Comparison of ENCODE assay signal across 8 cellular contexts in genomic region chr5:126594077-126594476, GRCh38. TPM values are rescaled to one million over a fixed set of nuclear protein-coding genes. Genes with fewer than 3 reads are reported as not detected.
DNase-seq lines count a peak whose midpoint lies in the region; ATAC-seq and TF ChIP-seq lines count a peak whose summit lies in the region.

No MANE protein-coding gene starts in this region.

- H3K27ac Mint-ChIP-seq in CD8-positive, alpha-beta T cell = no peak overlapping the region

- H3K27me3 ChIP-seq in CD8-positive, alpha-beta T cell (ENCODE audit: insufficient read depth, low read length) = no peaks in the 10 kb centered on the region
- H3K27me3 ChIP-seq in PC-3 (ENCODE audit: low read length) (no peaks in the 10 kb centered on the region), osteoblast (ENCODE audit: insufficient read depth, low read length) (no peaks in the 10 kb centered on the region)

- peak overlapping the region; percentile 79 for H3K9ac ChIP-seq in PC-3 (ENCODE audit: low read length)

- H2AFZ ChIP-seq in PC-3 (ENCODE audit: low read length) = 0 out of 2 replicates have a peak overlapping the region, but pooled peaks have one; percentile 15
- H2AFZ ChIP-seq in osteoblast (ENCODE audit: low read length) = peak overlapping the region; percentile 89

- CTCF ChIA-PET in CD8-positive, alpha-beta T cell (lab: Charles Lee) = interaction anchor here (0.7 to 1.9 kb wide), 2 partner anchors 10 to 47 kb away, joined by 3 to 5 read pairs; no protein-coding TSS in a partner anchor
- CTCF ChIA-PET in PC-3 (lab: Charles Lee) = no interaction called here

- H3K27ac ChIP-seq in CD8-positive, alpha-beta T cell (ENCODE audit: low read depth, low read length) = no peak overlapping the region
- H3K27ac ChIP-seq in PC-3 (ENCODE audit: low read length) = no peak overlapping the region
- peak overlapping the region; percentile 39 for H3K27ac ChIP-seq in osteoblast (ENCODE audit: low read depth, low read length)

- H3K4me3 Mint-ChIP-seq in CD8-positive, alpha-beta T cell = peak overlapping the region; percentile 65

- H3K9me2 ChIP-seq in PC-3 (replicated peaks; ENCODE audit: low read length) = no peaks in the 10 kb centered on the region

- DNase-seq in CD8-positive, alpha-beta T cell = no peak
- DNase-seq in PC-3 (peak; percentile 20), epithelial cell of proximal tubule (ENCODE audit: low read depth) (no peak), osteoblast (ENCODE audit: insufficient read length, low spot score, missing footprints) (peak; percentile 64), SHP77 (lab: John Stamatoyannopoulos, UW) (no peak), OCI-M1 (lab: John Stamatoyannopoulos, UW) (no peak)

- H3K27me3 Mint-ChIP-seq in CD8-positive, alpha-beta T cell (ENCODE audit: low read depth) = peaks cover 8% of the 10 kb centered on the region

- TF ChIP-seq CTCF in CD8-positive, alpha-beta T cell (IDR thresholded peaks at IDR 0.05) = no peak
- TF ChIP-seq CTCF in PC-3 (conservative IDR thresholded peaks at IDR 0.05; ENCODE audit: low read depth, low read length) = no peak
- no peak for TF ChIP-seq CTCF in epithelial cell of proximal tubule (conservative IDR thresholded peaks at IDR 0.05; ENCODE audit: low read depth, low read length)
- no peak for TF ChIP-seq CTCF in osteoblast (IDR thresholded peaks at IDR 0.05; ENCODE audit: extremely low read depth, low read depth, low read length)

- no peak for ATAC-seq in CD8-positive, alpha-beta T cell
- no peak for ATAC-seq in PC-3
- ATAC-seq in HG02840 (IDR thresholded peaks at IDR 0.05; ENCODE audit: low FRiP score, unreplicated experiment) = no peak
- ATAC-seq in HG03520 (IDR thresholded peaks at IDR 0.05; ENCODE audit: unreplicated experiment) = no peak

- H3K9me3 ChIP-seq in CD8-positive, alpha-beta T cell (ENCODE audit: low read length) = no peaks in the 10 kb centered on the region
- no peaks in the 10 kb centered on the region for H3K9me3 ChIP-seq in PC-3 (ENCODE audit: low read length)
- H3K9me3 ChIP-seq in osteoblast (ENCODE audit: low read depth, low read length) = no peaks in the 10 kb centered on the region

- peaks cover 3% of the 10 kb centered on the region for H3F3A ChIP-seq in PC-3 (ENCODE audit: low read length, unreplicated experiment)

- POLR2A ChIA-PET in CD8-positive, alpha-beta T cell (lab: Charles Lee) = interaction anchor here (0.7 to 1.9 kb wide), 3 partner anchors 8 to 244 kb away, joined by 4 to 10 read pairs (median 5); no protein-coding TSS in a partner anchor
- POLR2A ChIA-PET in PC-3 (lab: Charles Lee; ENCODE audit: unreplicated experiment) = interaction anchor here (0.6 to 0.8 kb wide), 2 partner anchors 14 to 184 kb away, joined by 5 to 6 read pairs; no protein-coding TSS in a partner anchor

- intact Hi-C loops in CD8-positive, alpha-beta T cell (cut with DNase I, micrococcal nuclease) = no loop called here
- intact Hi-C loops in PC-3 (cut with micrococcal nuclease) = loop anchor here (2.0 to 10.0 kb wide), 2 partner anchors 169 to 243 kb away; partner anchors contain the start of gene GRAMD2B

- no peaks in the 10 kb centered on the region for H3K4me1 ChIP-seq in CD8-positive, alpha-beta T cell (ENCODE audit: insufficient read depth, low read length)
- H3K4me1 ChIP-seq in PC-3 (ENCODE audit: insufficient read depth, low read length) = peaks cover 11% of the 10 kb centered on the region
- H3K4me1 ChIP-seq in osteoblast (ENCODE audit: insufficient read depth, low read length) = peaks cover 17% of the 10 kb centered on the region

- peaks cover 10% of the 10 kb centered on the region for H3K4me1 Mint-ChIP-seq in CD8-positive, alpha-beta T cell (ENCODE audit: low read depth)

- no peak overlapping the region for H3K4me3 ChIP-seq in CD8-positive, alpha-beta T cell (ENCODE audit: low read depth, low read length)
- H3K4me3 ChIP-seq in PC-3 (ENCODE audit: low read length) = peak overlapping the region; percentile 76
- peak overlapping the region; percentile 71 for H3K4me3 ChIP-seq in epithelial cell of proximal tubule (ENCODE audit: low read depth, low read length)
- peak overlapping the region; percentile 89 for H3K4me3 ChIP-seq in osteoblast (ENCODE audit: insufficient read depth, low read length)

- H3K36me3 ChIP-seq in CD8-positive, alpha-beta T cell (ENCODE audit: insufficient read depth, low read length) = no peaks in the 10 kb centered on the region
- H3K36me3 ChIP-seq in PC-3 (ENCODE audit: low read depth, low read length) = peaks cover 3% of the 10 kb centered on the region
- peaks cover 7% of the 10 kb centered on the region for H3K36me3 ChIP-seq in osteoblast (ENCODE audit: insufficient read depth, low read length)

- no peaks in the 10 kb centered on the region for H3K9me3 Mint-ChIP-seq in CD8-positive, alpha-beta T cell

- peak overlapping the region; percentile 88 for H3K4me2 ChIP-seq in PC-3 (ENCODE audit: low read length)
- H3K4me2 ChIP-seq in osteoblast (ENCODE audit: insufficient read depth, low read length) = peak overlapping the region; percentile 98

- H3K79me2 ChIP-seq in PC-3 (ENCODE audit: low read length) (peaks cover 36% of the 10 kb centered on the region), osteoblast (ENCODE audit: insufficient read depth, low read length) (peaks cover 14% of the 10 kb centered on the region)

- no TSS peak for BruUV-seq in PC-3 (replicated peaks; lab: Mats Ljungman, UMichigan)

- H4K20me1 ChIP-seq in PC-3 (ENCODE audit: low read length) (no peaks in the 10 kb centered on the region), osteoblast (ENCODE audit: insufficient read depth, low read length) (no peaks in the 10 kb centered on the region)

- no peaks in the 10 kb centered on the region for H3K36me3 Mint-ChIP-seq in CD8-positive, alpha-beta T cell

RNA-seq across cellular contexts. Expression of gene ALDH7A1, which starts 0.9 kb away (rescaled TPM):
- 1 to 10 TPM; 1.1 to 1.2 TPM for total RNA-seq in CD8-positive, alpha-beta T cell
- total RNA-seq in PC-3 (2014; rRNA removed) = 45.8 and 45.9 TPM in 2 replicates
- 25.4 and 28.2 TPM in 2 replicates for total RNA-seq in epithelial cell of proximal tubule
- 39.1 and 50.4 TPM in 2 replicates for total RNA-seq in osteoblast

RNA-seq across cellular contexts. Expression of gene PHAX, which starts 6.7 kb away (rescaled TPM):
- 10 to 100 TPM; 29.4 to 32.8 TPM for total RNA-seq in CD8-positive, alpha-beta T cell
- total RNA-seq in PC-3 (2014; rRNA removed) = 34.4 and 40.3 TPM in 2 replicates
- total RNA-seq in epithelial cell of proximal tubule = 54.7 and 54.8 TPM in 2 replicates
- 55.4 and 61.9 TPM in 2 replicates for total RNA-seq in osteoblast

Comparison
In these comparisons a context has a peak if more than half of its experiments do, and no peak if none do; other contexts are left out.
1. DNase-seq: peak in PC-3 (single experiment) and osteoblast (single experiment); none in CD8-positive, alpha-beta T cell (0 of 7), epithelial cell of proximal tubule (single experiment), SHP77 (0 of 2) and OCI-M1 (single experiment).
2. RNA of gene ALDH7A1, which starts 0.9 kb away (total RNA-seq): 45.8 to 45.9 TPM in PC-3, 39.1 to 50.4 TPM in osteoblast and 25.4 to 28.2 TPM in epithelial cell of proximal tubule; 1.1 to 1.2 TPM in CD8-positive, alpha-beta T cell; every median in the first group is over 10 times any median in the second.